10 cellular contexts compared by ENCODE assay signal in genomic region chr7:2116086-2116810, GRCh38.
DNase-seq lines count a peak whose midpoint lies in the region; ATAC-seq and TF ChIP-seq lines count a peak whose summit lies in the region.
"Had no signal": no experiment of that assay in that cellular context is flagged by ENCODE, and none has a peak within 500 bp of the region (broad histone marks: within the 10 kb centered on the region; RNA-seq: fewer than 3 reads in every experiment).

No MANE protein-coding gene starts in this region.

- POLR2A ChIA-PET in WTC11 (lab: Charles Lee), result no interaction called here

- H3K4me1 Mint-ChIP-seq in WTC11, result peaks cover 1% of the 10 kb centered on the region

- TF ChIP-seq CTCF in WTC11 (IDR thresholded peaks at IDR 0.05), result no peak

- peak overlapping the region; percentile 89 for H3K27ac Mint-ChIP-seq in WTC11

- DNase-seq in LHCN-M2 (ENCODE audit: low read depth), result peak; percentile 62
- DNase-seq in WTC11 (ENCODE audit: low spot score), result no peak
- DNase-seq in left cardiac atrium, result peak; percentile 69
- peak; percentile 50 for DNase-seq in superior temporal gyrus (ENCODE audit: extremely low spot score)
- no peak for DNase-seq in OCI-M2 (lab: John Stamatoyannopoulos, UW; ENCODE audit: unreplicated experiment)
- DNase-seq: effector CD4-positive, alpha-beta T cell; stimulated activated CD4-positive, alpha-beta T cell treated with anti-CD3 and anti-CD28 coated beads, Interleukin-12 subunit alpha, Interleukin-12 subunit beta, amount 100 ng/mL, for 4 hours; stimulated activated naive CD8-positive, alpha-beta T cell treated with anti-CD3 and anti-CD28 coated beads, Interleukin-15, Interleukin-2, amounts not matched to agents 100 U/mL and 50 U/mL, for 24 hours had no signal

- H3K27me3 Mint-ChIP-seq in WTC11 (ENCODE audit: low read depth), result no peaks in the 10 kb centered on the region; the same call in 1 of the 2 replicates

- peaks cover 6% of the 10 kb centered on the region; the same call in 1 of the 2 replicates for H3K36me3 Mint-ChIP-seq in WTC11

- H3K9me3 Mint-ChIP-seq in WTC11, result no peaks in the 10 kb centered on the region

- CTCF ChIA-PET in WTC11 (lab: Charles Lee), result no interaction called here

- intact Hi-C loops in left cardiac atrium (cut with DNase I), result loop anchor here in 1 of 2 donors (5.0 kb wide), 1 partner anchor 41 kb away; no protein-coding TSS in a partner anchor

- no peak overlapping the region for H3K4me3 Mint-ChIP-seq in WTC11

- no peak for ATAC-seq in WTC11
- ATAC-seq in left cardiac atrium, result peak; percentile 47 to 88
- ATAC-seq in GM18861 (IDR thresholded peaks at IDR 0.05; ENCODE audit: unreplicated experiment), result no peak
- no peak for ATAC-seq in GM21423 (IDR thresholded peaks at IDR 0.05; ENCODE audit: unreplicated experiment)

TF ChIP-seq in WTC11, 78 proteins besides CTCF, POLR2A, EP300 and RAD21:
- TF ChIP-seq E2F1 (CRISPR knock-in tag; IDR thresholded peaks at IDR 0.05) (no peak), EMX1 (CRISPR knock-in tag; IDR thresholded peaks at IDR 0.05) (no peak), GTF2I (CRISPR knock-in tag; conservative IDR thresholded peaks at IDR 0.05) (no peak), TEAD1 (CRISPR knock-in tag; IDR thresholded peaks at IDR 0.05) (no peak), SMAD4 (CRISPR knock-in tag; IDR thresholded peaks at IDR 0.05) (no peak), ZNF396 (CRISPR knock-in tag; IDR thresholded peaks at IDR 0.05; ENCODE audit: borderline replicate concordance) (no peak), ATF3 (CRISPR knock-in tag; conservative IDR thresholded peaks at IDR 0.05) (no peak), RORB (CRISPR knock-in tag; IDR thresholded peaks at IDR 0.05) (no peak), TCF7 (CRISPR knock-in tag; IDR thresholded peaks at IDR 0.05; ENCODE audit: low read depth) (no peak), NR3C1 (CRISPR knock-in tag; conservative IDR thresholded peaks at IDR 0.05; ENCODE audit: low read depth) (no peak), FOXJ3 (CRISPR knock-in tag; IDR thresholded peaks at IDR 0.05; ENCODE audit: borderline replicate concordance) (no peak), CREM (CRISPR knock-in tag; IDR thresholded peaks at IDR 0.05) (no peak), OVOL2 (CRISPR knock-in tag; IDR thresholded peaks at IDR 0.05; ENCODE audit: borderline replicate concordance) (no peak), HMGXB4 (CRISPR knock-in tag; IDR thresholded peaks at IDR 0.05) (no peak), GABPB1 (CRISPR knock-in tag; IDR thresholded peaks at IDR 0.05) (no peak)
- TF ChIP-seq, protein P1, sequence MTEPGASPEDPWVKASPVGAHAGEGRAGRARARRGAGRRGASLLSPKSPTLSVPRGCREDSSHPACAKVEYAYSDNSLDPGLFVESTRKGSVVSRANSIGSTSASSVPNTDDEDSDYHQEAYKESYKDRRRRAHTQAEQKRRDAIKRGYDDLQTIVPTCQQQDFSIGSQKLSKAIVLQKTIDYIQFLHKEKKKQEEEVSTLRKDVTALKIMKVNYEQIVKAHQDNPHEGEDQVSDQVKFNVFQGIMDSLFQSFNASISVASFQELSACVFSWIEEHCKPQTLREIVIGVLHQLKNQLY (CRISPR knock-in tag; IDR thresholded peaks at IDR 0.05), result no peak
- TF ChIP-seq, protein P2, sequence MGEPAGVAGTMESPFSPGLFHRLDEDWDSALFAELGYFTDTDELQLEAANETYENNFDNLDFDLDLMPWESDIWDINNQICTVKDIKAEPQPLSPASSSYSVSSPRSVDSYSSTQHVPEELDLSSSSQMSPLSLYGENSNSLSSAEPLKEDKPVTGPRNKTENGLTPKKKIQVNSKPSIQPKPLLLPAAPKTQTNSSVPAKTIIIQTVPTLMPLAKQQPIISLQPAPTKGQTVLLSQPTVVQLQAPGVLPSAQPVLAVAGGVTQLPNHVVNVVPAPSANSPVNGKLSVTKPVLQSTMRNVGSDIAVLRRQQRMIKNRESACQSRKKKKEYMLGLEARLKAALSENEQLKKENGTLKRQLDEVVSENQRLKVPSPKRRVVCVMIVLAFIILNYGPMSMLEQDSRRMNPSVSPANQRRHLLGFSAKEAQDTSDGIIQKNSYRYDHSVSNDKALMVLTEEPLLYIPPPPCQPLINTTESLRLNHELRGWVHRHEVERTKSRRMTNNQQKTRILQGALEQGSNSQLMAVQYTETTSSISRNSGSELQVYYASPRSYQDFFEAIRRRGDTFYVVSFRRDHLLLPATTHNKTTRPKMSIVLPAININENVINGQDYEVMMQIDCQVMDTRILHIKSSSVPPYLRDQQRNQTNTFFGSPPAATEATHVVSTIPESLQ (CRISPR knock-in tag; IDR thresholded peaks at IDR 0.05), result no peak

Comparison
In these comparisons a context has a peak if more than half of its experiments do, and no peak if none do; other contexts are left out.
1. DNase-seq: peak in LHCN-M2 (single experiment), left cardiac atrium (single experiment) and superior temporal gyrus (single experiment); none in WTC11 (single experiment) and OCI-M2 (single experiment).
2. ATAC-seq: peak in left cardiac atrium (2 of 2); none in WTC11 (single experiment), GM18861 (single experiment) and GM21423 (single experiment).